ENCODE assay signal across 8 cellular contexts in the genomic region with DNA sequence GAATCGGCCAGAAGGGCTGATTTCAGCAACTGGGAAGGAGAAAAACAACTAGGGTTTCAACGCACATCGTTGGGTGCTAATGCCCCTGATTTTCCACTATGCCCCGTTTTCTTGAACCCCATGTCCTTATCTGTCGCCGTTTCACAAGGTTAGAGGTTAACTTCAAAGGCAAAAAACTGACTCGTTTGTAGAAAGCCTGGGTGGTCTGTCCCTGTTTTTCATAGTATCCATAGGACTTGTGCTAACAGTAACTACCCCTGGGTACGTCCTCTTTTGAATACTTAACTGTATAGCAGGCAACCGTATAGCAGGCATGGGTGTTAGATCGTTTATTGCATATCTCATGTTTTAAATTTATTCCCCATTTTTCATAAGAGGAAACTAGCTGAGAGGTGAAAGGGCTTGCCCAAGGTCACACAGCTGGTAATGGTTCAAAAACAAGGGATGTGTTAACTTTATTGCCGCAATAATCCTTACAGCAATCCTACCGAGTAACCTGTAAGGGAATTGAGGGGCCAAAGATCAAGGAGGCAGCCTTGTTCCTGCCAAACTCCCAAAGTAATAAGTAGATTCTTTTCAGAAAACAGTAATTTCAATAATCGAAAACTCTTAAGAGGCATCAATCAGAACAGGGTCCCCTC. TPM values are rescaled to one million over a fixed set of nuclear protein-coding genes. Genes with fewer than 3 reads are reported as not detected.
DNase-seq lines count a peak whose midpoint lies in the region; ATAC-seq and TF ChIP-seq lines count a peak whose summit lies in the region.

No MANE protein-coding gene starts in this region.

- no peak for TF ChIP-seq EP300 in SK-N-SH (IDR thresholded peaks at IDR 0.05; ENCODE audit: borderline replicate concordance in 1 of 2, low read depth in 1 of 2, low read length in 1 of 2)

- DNase-seq in SK-N-SH (no peak), HEK293T (ENCODE audit: extremely low spot score) (no peak)
- no peak for DNase-seq in activated CD4-positive, alpha-beta memory T cell treated with anti-CD3 and anti-CD28 coated beads for 36 hours

- peaks cover 6% of the 10 kb centered on the region for H3K36me3 Mint-ChIP-seq in activated CD4-positive, alpha-beta memory T cell treated with anti-CD3 and anti-CD28 coated beads for 36 hours

- no peaks in the 10 kb centered on the region for H4K20me1 ChIP-seq in SK-N-SH (ENCODE audit: insufficient read depth)

- H3K4me2 ChIP-seq in SK-N-SH, result peak overlapping the region; percentile 79

- no peak for TF ChIP-seq CTCF in SK-N-SH (IDR thresholded peaks at IDR 0.05)

- no peaks in the 10 kb centered on the region for H3F3A ChIP-seq in SK-N-SH (replicated peaks; ENCODE audit: insufficient read depth)

- peak overlapping the region; percentile 87 for H3K4me3 Mint-ChIP-seq in activated CD4-positive, alpha-beta memory T cell treated with anti-CD3 and anti-CD28 coated beads for 36 hours

- peaks cover 62% of the 10 kb centered on the region for H3K4me1 Mint-ChIP-seq in activated CD4-positive, alpha-beta memory T cell treated with anti-CD3 and anti-CD28 coated beads for 36 hours (ENCODE audit: low read depth)

- CTCF ChIA-PET in SK-N-SH (lab: Yijun Ruan, JAX) (interaction anchor here (1.0 kb wide), 1 partner anchor 91 kb away, joined by 3 read pairs; no protein-coding TSS in a partner anchor), HEK293T (lab: Yijun Ruan, JAX) (interaction anchor here (0.6 kb wide), 1 partner anchor 86 kb away, joined by 3 read pairs; no protein-coding TSS in a partner anchor)
- CTCF ChIA-PET in activated CD4-positive, alpha-beta memory T cell treated with anti-CD3 and anti-CD28 coated beads for 36 hours (lab: Charles Lee), result interaction anchor here (0.7 to 5.4 kb wide), 11 partner anchors 13 to 107 kb away, joined by 3 to 25 read pairs (median 6); no protein-coding TSS in a partner anchor

- TF ChIP-seq RAD21 in SK-N-SH (IDR thresholded peaks at IDR 0.05; ENCODE audit: low read length), result no peak

- no peaks in the 10 kb centered on the region for H3K79me2 ChIP-seq in SK-N-SH (ENCODE audit: insufficient read depth)

- peak overlapping the region; percentile 57 to 60 for H3K4me3 ChIP-seq in SK-N-SH (ENCODE audit: low read depth in 2 of 2, low read length in 1 of 2)
- H3K4me3 ChIP-seq in iPS-20b (ENCODE audit: low read length), result peak overlapping the region; percentile 65
- H3K4me3 ChIP-seq in subcutaneous abdominal adipose tissue (ENCODE audit: low read depth in 1 of 5, low read length in 5 of 5), result peak overlapping the region; percentile 72 to 80 (median 79)

- H3K9me3 ChIP-seq in SK-N-SH (no peaks in the 10 kb centered on the region), iPS-20b (ENCODE audit: insufficient read depth, low read depth, low read length) (no peaks in the 10 kb centered on the region), subcutaneous abdominal adipose tissue (ENCODE audit: control insufficient read depth in 5 of 5, low read length in 5 of 5) (no peaks in the 10 kb centered on the region)

- WGBS in SK-N-SH (ENCODE audit: low lambda C conversion rate), result 53% methylated on average over 10 of the region's 13 CpGs

- H3K27ac ChIP-seq in SK-N-SH (ENCODE audit: low read depth in 2 of 2, low read length in 1 of 2) (no peak overlapping the region), iPS-20b (ENCODE audit: low read length) (no peak overlapping the region), subcutaneous abdominal adipose tissue (ENCODE audit: low read depth, low read length) (peak overlapping the region; percentile 46)

- intact Hi-C loops in activated CD4-positive, alpha-beta memory T cell treated with anti-CD3 and anti-CD28 coated beads for 36 hours (cut with micrococcal nuclease), result loop anchor here (2.0 to 10.0 kb wide), 8 partner anchors 39 to 605 kb away; partner anchors contain the start of genes COA5, EIF5B, LIPT1 and TSGA10

- ATAC-seq in SK-N-SH treated with all-trans-retinoic acid at 6 μM for 48 hours (no peak), HG03439 (IDR thresholded peaks at IDR 0.05; ENCODE audit: unreplicated experiment) (no peak), HG03432 (IDR thresholded peaks at IDR 0.05; ENCODE audit: unreplicated experiment) (no peak)

- POLR2A ChIA-PET in SK-N-SH (lab: Yijun Ruan, JAX), result interaction anchor here (1.5 kb wide), 1 partner anchor 25 kb away, joined by 4 read pairs; no protein-coding TSS in a partner anchor
- POLR2A ChIA-PET in activated CD4-positive, alpha-beta memory T cell treated with anti-CD3 and anti-CD28 coated beads for 36 hours (lab: Charles Lee), result interaction anchor here (0.6 to 5.2 kb wide), 12 partner anchors 12 to 122 kb away, joined by 3 to 28 read pairs (median 4); no protein-coding TSS in a partner anchor
- POLR2A ChIA-PET in HEK293T (lab: Yijun Ruan, JAX), result interaction anchor here (0.8 kb wide), 1 partner anchor 123 kb away, joined by 4 read pairs; no protein-coding TSS in a partner anchor

- peak overlapping the region; percentile 65 for H2AFZ ChIP-seq in SK-N-SH (ENCODE audit: low read depth)

- no peak overlapping the region for H3K9ac ChIP-seq in SK-N-SH
- peak overlapping the region; percentile 62; the same call in 1 of the 2 replicates for H3K9ac ChIP-seq in iPS-20b (ENCODE audit: low read depth, low read length)
- peak overlapping the region; percentile 76 to 93 (median 91) for H3K9ac ChIP-seq in subcutaneous abdominal adipose tissue (ENCODE audit: low read length in 5 of 5)

- H3K36me3 ChIP-seq in SK-N-SH (replicated peaks in 1 of 2; ENCODE audit: control insufficient read depth in 1 of 2, insufficient read depth in 2 of 2, low read length in 1 of 2), result no peaks in the 10 kb centered on the region
- no peaks in the 10 kb centered on the region for H3K36me3 ChIP-seq in iPS-20b (ENCODE audit: insufficient read depth, low read depth, low read length)
- H3K36me3 ChIP-seq in subcutaneous abdominal adipose tissue (ENCODE audit: control insufficient read depth in 5 of 5, insufficient read depth in 5 of 5, low read length in 5 of 5), result no peaks in the 10 kb centered on the region

- H3K9me2 ChIP-seq in SK-N-SH, result no peaks in the 10 kb centered on the region

- no peaks in the 10 kb centered on the region for H3K9me3 Mint-ChIP-seq in activated CD4-positive, alpha-beta memory T cell treated with anti-CD3 and anti-CD28 coated beads for 36 hours

- peaks cover 5% of the 10 kb centered on the region in 2 experiments; a peak in 3 of 4 replicates for H3K4me1 ChIP-seq in SK-N-SH (ENCODE audit: control insufficient read depth in 1 of 2, insufficient read depth in 2 of 2, low read depth in 1 of 2, low read length in 1 of 2)
- no peaks in the 10 kb centered on the region for H3K4me1 ChIP-seq in iPS-20b (ENCODE audit: insufficient read depth, low read length)
- peaks cover 4 to 35% (median 22%) of the 10 kb centered on the region in 5 donors for H3K4me1 ChIP-seq in subcutaneous abdominal adipose tissue (ENCODE audit: control insufficient read depth in 5 of 5, insufficient read depth in 5 of 5, low read length in 5 of 5)

- H3K27me3 ChIP-seq in SK-N-SH (ENCODE audit: insufficient read depth), result peaks cover 29% of the 10 kb centered on the region
- H3K27me3 ChIP-seq in iPS-20b (ENCODE audit: insufficient read depth, low read length), result peaks cover 54% of the 10 kb centered on the region
- H3K27me3 ChIP-seq in subcutaneous abdominal adipose tissue (ENCODE audit: control insufficient read depth in 5 of 5, insufficient read depth in 4 of 5, low read length in 5 of 5), result no peaks in the 10 kb centered on the region

- H3K27me3 Mint-ChIP-seq in activated CD4-positive, alpha-beta memory T cell treated with anti-CD3 and anti-CD28 coated beads for 36 hours, result no peaks in the 10 kb centered on the region

- peak overlapping the region; percentile 90 for H3K27ac Mint-ChIP-seq in activated CD4-positive, alpha-beta memory T cell treated with anti-CD3 and anti-CD28 coated beads for 36 hours

TF ChIP-seq in SK-N-SH, 30 proteins besides CTCF, POLR2A, EP300 and RAD21 (continues in another document):
- TF ChIP-seq MEF2A (IDR thresholded peaks at IDR 0.05; ENCODE audit: borderline replicate concordance, low read depth), result no peak
- TF ChIP-seq USF2 (IDR thresholded peaks at IDR 0.05; ENCODE audit: borderline replicate concordance, low read depth, low read length), result no peak
- TF ChIP-seq JUND (IDR thresholded peaks at IDR 0.05), result no peak

TF ChIP-seq in SK-N-SH treated with all-trans-retinoic acid at 6 μM for 48 hours, 23 proteins besides CTCF, POLR2A, EP300 and RAD21 (continues in another document):
- TF ChIP-seq ZNF8 (CRISPR knock-in tag; IDR thresholded peaks at IDR 0.05) (no peak), CREB5 (CRISPR knock-in tag; IDR thresholded peaks at IDR 0.05; ENCODE audit: low read depth) (no peak), PPARA (CRISPR knock-in tag; IDR thresholded peaks at IDR 0.05; ENCODE audit: borderline replicate concordance) (no peak)

TF ChIP-seq in HEK293T, 16 proteins besides CTCF, POLR2A, EP300 and RAD21:
- no peak for TF ChIP-seq CTBP1 (IDR thresholded peaks at IDR 0.05; ENCODE audit: borderline replicate concordance)
- TF ChIP-seq BHLHE40 (IDR thresholded peaks at IDR 0.05; ENCODE audit: borderline replicate concordance), result no peak
- no peak for TF ChIP-seq TARDBP (IDR thresholded peaks at IDR 0.05)
- TF ChIP-seq ZNF384 (IDR thresholded peaks at IDR 0.05), result no peak
- no peak for TF ChIP-seq HDGF (IDR thresholded peaks at IDR 0.05; ENCODE audit: borderline replicate concordance)
- TF ChIP-seq SP1 (IDR thresholded peaks at IDR 0.05), result no peak
- TF ChIP-seq NFRKB (IDR thresholded peaks at IDR 0.05), result no peak
- TF ChIP-seq L3MBTL2 (conservative IDR thresholded peaks at IDR 0.05), result no peak
- no peak for TF ChIP-seq FOXK2 (IDR thresholded peaks at IDR 0.05)
- no peak for TF ChIP-seq FOXM1 (IDR thresholded peaks at IDR 0.05; ENCODE audit: borderline replicate concordance)
- TF ChIP-seq ELF4 (IDR thresholded peaks at IDR 0.05), result no peak
- no peak for TF ChIP-seq SUZ12 (IDR thresholded peaks at IDR 0.05)
- no peak for TF ChIP-seq LEF1 (IDR thresholded peaks at IDR 0.05; ENCODE audit: borderline replicate concordance)

RNA-seq across cellular contexts. Expression of gene MGAT4A, which starts 0.9 kb away (rescaled TPM):
- polyA plus RNA-seq in SK-N-SH (2012; rRNA removed), result 0.05 and 0.07 TPM in 2 replicates
- 0.09 and 0.33 TPM in 2 replicates for polyA plus RNA-seq in SK-N-SH (2012; cell fraction: cytosol; rRNA removed)
- polyA plus RNA-seq in SK-N-SH (2012; cell fraction: nucleus; rRNA removed), result 0.13 and 0.37 TPM in 2 replicates
- total RNA-seq in activated CD4-positive, alpha-beta memory T cell treated with anti-CD3 and anti-CD28 coated beads for 36 hours, result 10 to 100 TPM; 71.9 to 76.7 TPM
